Comparison of ENCODE assay signal across 18 cellular contexts in genomic region chr20:18662279-18662678, GRCh38.
DNase-seq lines count a peak whose midpoint lies in the region; ATAC-seq and TF ChIP-seq lines count a peak whose summit lies in the region.
"Had no signal": no experiment of that assay in that cellular context is flagged by ENCODE, and none has a peak within 500 bp of the region (broad histone marks: within the 10 kb centered on the region; RNA-seq: fewer than 3 reads in every experiment).

No MANE protein-coding gene starts in this region.

- POLR2A ChIA-PET in activated CD4-positive, alpha-beta memory T cell treated with anti-CD3 and anti-CD28 coated beads for 36 hours (lab: Charles Lee), result no interaction called here
- POLR2A ChIA-PET in activated CD4-positive, alpha-beta memory T cell treated with anti-CD3 and anti-CD28 coated beads, Interleukin-2, amount 10 ng/mL, durations not matched to agents 7 days and 5 days (lab: Charles Lee), result no interaction called here

- peak; percentile 35 for DNase-seq in activated CD4-positive, alpha-beta memory T cell treated with anti-CD3 and anti-CD28 coated beads for 36 hours
- no peak for DNase-seq in activated CD4-positive, alpha-beta memory T cell treated with anti-CD3 and anti-CD28 coated beads, Interleukin-2, amount 10 ng/mL, durations not matched to agents 7 days and 5 days
- DNase-seq in NCI-H1417 treated with DMSO at 0.1 percent for 48 hours (lab: John Stamatoyannopoulos, UW) (no peak), middle frontal gyrus (ENCODE audit: extremely low spot score, low spot score) (no peak), NK-92 (lab: John Stamatoyannopoulos, UW; ENCODE audit: unreplicated experiment) (no peak)
- DNase-seq: activated CD4-positive, CD25-positive, alpha-beta regulatory T cell; BE2C; brain microvascular endothelial cell; Caco-2; EL; immature natural killer cell; NCI-H1930; NK-92 treated with Interleukin-12 subunit alpha and Interleukin-12 subunit beta, amount 100 ng/mL, for 24 hours had no signal

- H3K36me3 Mint-ChIP-seq in activated CD4-positive, alpha-beta memory T cell treated with anti-CD3 and anti-CD28 coated beads for 36 hours, result no peaks in the 10 kb centered on the region
- H3K36me3 Mint-ChIP-seq in activated CD4-positive, alpha-beta memory T cell treated with anti-CD3 and anti-CD28 coated beads, Interleukin-2, amount 10 ng/mL, durations not matched to agents 7 days and 5 days (ENCODE audit: low read depth), result no peaks in the 10 kb centered on the region
- no peaks in the 10 kb centered on the region for H3K36me3 Mint-ChIP-seq in nephron (ENCODE audit: low read depth)

- H3K9me3 Mint-ChIP-seq in activated CD4-positive, alpha-beta memory T cell treated with anti-CD3 and anti-CD28 coated beads for 36 hours, result no peaks in the 10 kb centered on the region
- no peaks in the 10 kb centered on the region for H3K9me3 Mint-ChIP-seq in activated CD4-positive, alpha-beta memory T cell treated with anti-CD3 and anti-CD28 coated beads, Interleukin-2, amount 10 ng/mL, durations not matched to agents 7 days and 5 days
- H3K9me3 Mint-ChIP-seq in nephron, result no peaks in the 10 kb centered on the region
- H3K9me3 Mint-ChIP-seq: dendritic cell treated with granulocyte-macrophage colony-stimulating factor and Interleukin-4, amounts not matched to agents 40 ng/mL and 50 ng/mL, for 4 days; immature natural killer cell had no signal

- intact Hi-C loops in activated CD4-positive, alpha-beta memory T cell treated with anti-CD3 and anti-CD28 coated beads for 36 hours (cut with micrococcal nuclease), result no loop called here

- peaks cover 5% of the 10 kb centered on the region for H3K4me1 Mint-ChIP-seq in activated CD4-positive, alpha-beta memory T cell treated with anti-CD3 and anti-CD28 coated beads for 36 hours (ENCODE audit: low read depth)
- H3K4me1 Mint-ChIP-seq in activated CD4-positive, alpha-beta memory T cell treated with anti-CD3 and anti-CD28 coated beads, Interleukin-2, amount 10 ng/mL, durations not matched to agents 7 days and 5 days, result no peaks in the 10 kb centered on the region
- peaks cover 6% of the 10 kb centered on the region for H3K4me1 Mint-ChIP-seq in nephron

- no peak overlapping the region for H3K27ac Mint-ChIP-seq in activated CD4-positive, alpha-beta memory T cell treated with anti-CD3 and anti-CD28 coated beads for 36 hours
- H3K27ac Mint-ChIP-seq in activated CD4-positive, alpha-beta memory T cell treated with anti-CD3 and anti-CD28 coated beads, Interleukin-2, amount 10 ng/mL, durations not matched to agents 7 days and 5 days, result no peak overlapping the region
- peak overlapping the region in 2 of 3 experiments; percentile 51 to 81 for H3K27ac Mint-ChIP-seq in nephron
- H3K27ac Mint-ChIP-seq: dendritic cell treated with granulocyte-macrophage colony-stimulating factor and Interleukin-4, amounts not matched to agents 40 ng/mL and 50 ng/mL, for 4 days had no signal

- ATAC-seq in GM19455 (IDR thresholded peaks at IDR 0.05; ENCODE audit: unreplicated experiment), result peak; percentile 62
- peak; percentile 78 for ATAC-seq in HG02870 (IDR thresholded peaks at IDR 0.05; ENCODE audit: unreplicated experiment)
- ATAC-seq: HCT116 had no signal

- no peak for TF ChIP-seq CTCF in nephron (IDR thresholded peaks at IDR 0.05; ENCODE audit: unreplicated experiment in 3 of 3)

- no peaks in the 10 kb centered on the region for H3K27me3 Mint-ChIP-seq in activated CD4-positive, alpha-beta memory T cell treated with anti-CD3 and anti-CD28 coated beads for 36 hours
- no peaks in the 10 kb centered on the region for H3K27me3 Mint-ChIP-seq in activated CD4-positive, alpha-beta memory T cell treated with anti-CD3 and anti-CD28 coated beads, Interleukin-2, amount 10 ng/mL, durations not matched to agents 7 days and 5 days
- no peaks in the 10 kb centered on the region for H3K27me3 Mint-ChIP-seq in nephron (ENCODE audit: low read depth)
- H3K27me3 Mint-ChIP-seq: dendritic cell treated with granulocyte-macrophage colony-stimulating factor and Interleukin-4, amounts not matched to agents 40 ng/mL and 50 ng/mL, for 4 days had no signal

- CTCF ChIA-PET in activated CD4-positive, alpha-beta memory T cell treated with anti-CD3 and anti-CD28 coated beads for 36 hours (lab: Charles Lee), result no interaction called here
- CTCF ChIA-PET in activated CD4-positive, alpha-beta memory T cell treated with anti-CD3 and anti-CD28 coated beads, Interleukin-2, amount 10 ng/mL, durations not matched to agents 7 days and 5 days (lab: Charles Lee), result no interaction called here

- no peak overlapping the region for H3K4me3 Mint-ChIP-seq in activated CD4-positive, alpha-beta memory T cell treated with anti-CD3 and anti-CD28 coated beads for 36 hours
- H3K4me3 Mint-ChIP-seq in activated CD4-positive, alpha-beta memory T cell treated with anti-CD3 and anti-CD28 coated beads, Interleukin-2, amount 10 ng/mL, durations not matched to agents 7 days and 5 days, result no peak overlapping the region
- no peak overlapping the region for H3K4me3 Mint-ChIP-seq in nephron
- H3K4me3 Mint-ChIP-seq: dendritic cell treated with granulocyte-macrophage colony-stimulating factor and Interleukin-4, amounts not matched to agents 40 ng/mL and 50 ng/mL, for 4 days; immature natural killer cell had no signal

Comparison
In these comparisons a context has a peak if more than half of its experiments do, and no peak if none do; other contexts are left out.
1. H3K27ac Mint-ChIP-seq: peak in nephron (2 of 3); none in activated CD4-positive, alpha-beta memory T cell treated with anti-CD3 and anti-CD28 coated beads for 36 hours (single experiment) and activated CD4-positive, alpha-beta memory T cell treated with anti-CD3 and anti-CD28 coated beads, Interleukin-2, amount 10 ng/mL, durations not matched to agents 7 days and 5 days (single experiment).